19 cellular contexts compared by ENCODE assay signal in genomic region chr1:19086176-19086875, GRCh38.
DNase-seq lines count a peak whose midpoint lies in the region; ATAC-seq and TF ChIP-seq lines count a peak whose summit lies in the region.
"Had no signal": no experiment of that assay in that cellular context is flagged by ENCODE, and none has a peak within 500 bp of the region (broad histone marks: within the 10 kb centered on the region; RNA-seq: fewer than 3 reads in every experiment).

No MANE protein-coding gene starts in this region.

- intact Hi-C loops in Right ventricle myocardium superior (cut with DNase I): no loop called here
- intact Hi-C loops in cardiac septum (cut with DNase I): no loop called here
- intact Hi-C loops in esophagus squamous epithelium (cut with DNase I): no loop called here
- intact Hi-C loops in vagina (cut with DNase I): no loop called here

- peaks cover 3 to 56% (median 5%) of the 10 kb centered on the region in 3 donors for H3K4me1 ChIP-seq in esophagus squamous epithelium
- H3K4me1 ChIP-seq in vagina: peaks cover 32% of the 10 kb centered on the region
- H3K4me1 ChIP-seq: ascending aorta had no signal

- ATAC-seq in Right ventricle myocardium superior (ENCODE audit: poor library complexity) (peak; percentile 70), GM18870 (IDR thresholded peaks at IDR 0.05; ENCODE audit: unreplicated experiment) (no peak), HG03196 (IDR thresholded peaks at IDR 0.05; ENCODE audit: unreplicated experiment) (no peak)
- ATAC-seq: activated CD4-positive, alpha-beta T cell treated with anti-CD3 and anti-CD28 coated beads for 36 hours; natural killer cell had no signal

- H3K4me3 ChIP-seq in esophagus squamous epithelium (no peak overlapping the region), vagina (no peak overlapping the region)
- H3K4me3 ChIP-seq: ascending aorta, SK-N-MC, thoracic aorta had no signal

- WGBS in esophagus squamous epithelium, 2 donors: 65 to 67% methylated on average over 12 to 16 of the region's 21 CpGs

- DNase-seq in Right ventricle myocardium superior: no peak
- no peak for DNase-seq in cardiac septum (ENCODE audit: low spot score)
- no peak for DNase-seq in esophagus squamous epithelium (lab: John Stamatoyannopoulos, UW)
- peak; percentile 46 for DNase-seq in mucosa of gallbladder (ENCODE audit: low spot score)
- no peak for DNase-seq in vagina (ENCODE audit: extremely low spot score in 2 of 2)
- no peak for DNase-seq in HuH-7.5 (ENCODE audit: low spot score)
- DNase-seq: activated CD4-positive, alpha-beta T cell treated with anti-CD3 and anti-CD28 coated beads for 36 hours; activated CD8-positive, alpha-beta memory T cell treated with anti-CD3 and anti-CD28 coated beads, Interleukin-2, amount 50 U/mL, for 48 hours; activated naive CD4-positive, alpha-beta T cell treated with anti-CD3 and anti-CD28 coated beads for 36 hours; cortex of kidney; mesenchymal stem cell; natural killer cell; NCI-H1092 treated with DMSO at 0.1 percent for 48 hours; stimulated activated CD4-positive, alpha-beta T cell treated with anti-CD3 and anti-CD28 coated beads, Interleukin-12 subunit alpha, Interleukin-12 subunit beta, amount 100 ng/mL, for 4 hours had no signal

- H3K27ac ChIP-seq in esophagus squamous epithelium (peak overlapping the region; percentile 1 to 71 (median 24)), vagina (peak overlapping the region; percentile 27)
- H3K27ac ChIP-seq: ascending aorta, SK-N-MC, thoracic aorta had no signal

- no peak for TF ChIP-seq CTCF in esophagus squamous epithelium (IDR thresholded peaks at IDR 0.05)
- TF ChIP-seq CTCF in vagina (IDR thresholded peaks at IDR 0.05): no peak

- no peaks in the 10 kb centered on the region for H3K9me3 ChIP-seq in esophagus squamous epithelium
- no peaks in the 10 kb centered on the region for H3K9me3 ChIP-seq in vagina
- H3K9me3 ChIP-seq: ascending aorta, thoracic aorta had no signal

- H3K36me3 ChIP-seq in esophagus squamous epithelium (peaks cover 58 to 100% (median 65%) of the 10 kb centered on the region in 3 donors), vagina (peaks cover 0 to 77% of the 10 kb centered on the region in 2 donors)

- H3K27me3 ChIP-seq in esophagus squamous epithelium (no peaks in the 10 kb centered on the region), vagina (no peaks in the 10 kb centered on the region)
- H3K27me3 ChIP-seq: ascending aorta had no signal

- TF ChIP-seq POLR2A in esophagus squamous epithelium (IDR thresholded peaks at IDR 0.05) (no peak), vagina (IDR thresholded peaks at IDR 0.05) (no peak)
